8 cellular contexts compared by ENCODE assay signal in genomic region chr5:10607666-10608442, GRCh38. TPM values are rescaled to one million over a fixed set of nuclear protein-coding genes. Genes with fewer than 3 reads are reported as not detected.
DNase-seq lines count a peak whose midpoint lies in the region; ATAC-seq and TF ChIP-seq lines count a peak whose summit lies in the region.

No MANE protein-coding gene starts in this region.

- H3K27me3 ChIP-seq in smooth muscle cell (ENCODE audit: low read depth): no peaks in the 10 kb centered on the region

- no peak overlapping the region for H2AFZ ChIP-seq in smooth muscle cell (ENCODE audit: low read depth)

- H3K4me3 Mint-ChIP-seq in glutamatergic neuron (ENCODE audit: unreplicated experiment): no peak overlapping the region

- no peak overlapping the region for H3K4me3 ChIP-seq in smooth muscle cell

- H3K4me1 Mint-ChIP-seq in glutamatergic neuron (ENCODE audit: low read depth, unreplicated experiment): peaks cover 20% of the 10 kb centered on the region

- H3K27ac ChIP-seq in smooth muscle cell (ENCODE audit: low read depth): no peak overlapping the region

- H3K79me2 ChIP-seq in smooth muscle cell (ENCODE audit: low read depth): no peaks in the 10 kb centered on the region

- DNase-seq in AG09319 (ENCODE audit: extremely low read depth, low read depth) (peak; percentile 51), RPMI8226 (peak; percentile 63), glutamatergic neuron (no peak), smooth muscle cell (lab: John Stamatoyannopoulos, UW; ENCODE audit: unreplicated experiment) (no peak), nucleus accumbens (lab: John Stamatoyannopoulos, UW) (no peak)
- DNase-seq in stimulated activated naive CD4-positive, alpha-beta T cell (lab: John Stamatoyannopoulos, UW): no peak

- H3K36me3 ChIP-seq in smooth muscle cell (ENCODE audit: low read depth): no peaks in the 10 kb centered on the region

- peaks cover 5% of the 10 kb centered on the region for H3K27me3 Mint-ChIP-seq in glutamatergic neuron (ENCODE audit: unreplicated experiment)

- peaks cover 3% of the 10 kb centered on the region for H3K9me3 Mint-ChIP-seq in glutamatergic neuron (ENCODE audit: unreplicated experiment)

- no peak overlapping the region for H3K9ac ChIP-seq in smooth muscle cell (ENCODE audit: low read depth)

- H3K4me2 ChIP-seq in smooth muscle cell: peak overlapping the region; percentile 46

- TF ChIP-seq CTCF in AG09319 (IDR thresholded peaks at IDR 0.05; ENCODE audit: low read depth, low read length): peak; percentile 35
- no peak for TF ChIP-seq CTCF in glutamatergic neuron (IDR thresholded peaks at IDR 0.05; ENCODE audit: partially characterized antibody, unreplicated experiment)
- peak; percentile 8 for TF ChIP-seq CTCF in smooth muscle cell (IDR thresholded peaks at IDR 0.05; ENCODE audit: borderline replicate concordance, insufficient read depth, poor library complexity, severe bottlenecking)

- no peaks in the 10 kb centered on the region for H3K9me3 ChIP-seq in smooth muscle cell (replicated peaks; ENCODE audit: low read depth)

- H3K27ac Mint-ChIP-seq in glutamatergic neuron (ENCODE audit: unreplicated experiment): peak overlapping the region; percentile 53

- H3K4me1 ChIP-seq in smooth muscle cell (ENCODE audit: low read depth): peaks cover 8% of the 10 kb centered on the region

- peaks cover 6% of the 10 kb centered on the region for H3F3A ChIP-seq in smooth muscle cell (ENCODE audit: low read depth)

- no peaks in the 10 kb centered on the region for H3K36me3 Mint-ChIP-seq in glutamatergic neuron (ENCODE audit: unreplicated experiment)

- no peaks in the 10 kb centered on the region for H4K20me1 ChIP-seq in smooth muscle cell (ENCODE audit: low read depth)

- ATAC-seq in GM18867 (IDR thresholded peaks at IDR 0.05; ENCODE audit: unreplicated experiment): peak; percentile 62
- ATAC-seq in HG03025 (IDR thresholded peaks at IDR 0.05; ENCODE audit: low FRiP score, unreplicated experiment): peak; percentile 72

- WGBS in smooth muscle cell (ENCODE audit: low lambda C conversion rate): 56% methylated on average over 14 of the region's 14 CpGs

RNA-seq across cellular contexts. Expression of gene ANKRD33B, which starts 44.0 kb away (rescaled TPM):
- total RNA-seq in glutamatergic neuron (ENCODE audit: unreplicated experiment) (14.5 TPM), smooth muscle cell (2.2 TPM in 2 replicates)
- 1.1 and 1.2 TPM in 2 replicates for polyA plus RNA-seq in smooth muscle cell

Comparison
In these comparisons a context has a peak if more than half of its experiments do, and no peak if none do; other contexts are left out.
1. DNase-seq: peak in AG09319 (single experiment) and RPMI8226 (single experiment); none in glutamatergic neuron (single experiment), smooth muscle cell (single experiment), stimulated activated naive CD4-positive, alpha-beta T cell (0 of 6) and nucleus accumbens (0 of 56).